1 cellular context compared by ENCODE assay signal in genomic region chr17:46991618-46992017, GRCh38.
TF ChIP-seq lines count a peak whose summit lies in the region.

No MANE protein-coding gene starts in this region.

TF ChIP-seq in GM23338, 12 proteins besides CTCF, POLR2A, EP300 and RAD21 (continued from another document):
- TF ChIP-seq, protein P1, sequence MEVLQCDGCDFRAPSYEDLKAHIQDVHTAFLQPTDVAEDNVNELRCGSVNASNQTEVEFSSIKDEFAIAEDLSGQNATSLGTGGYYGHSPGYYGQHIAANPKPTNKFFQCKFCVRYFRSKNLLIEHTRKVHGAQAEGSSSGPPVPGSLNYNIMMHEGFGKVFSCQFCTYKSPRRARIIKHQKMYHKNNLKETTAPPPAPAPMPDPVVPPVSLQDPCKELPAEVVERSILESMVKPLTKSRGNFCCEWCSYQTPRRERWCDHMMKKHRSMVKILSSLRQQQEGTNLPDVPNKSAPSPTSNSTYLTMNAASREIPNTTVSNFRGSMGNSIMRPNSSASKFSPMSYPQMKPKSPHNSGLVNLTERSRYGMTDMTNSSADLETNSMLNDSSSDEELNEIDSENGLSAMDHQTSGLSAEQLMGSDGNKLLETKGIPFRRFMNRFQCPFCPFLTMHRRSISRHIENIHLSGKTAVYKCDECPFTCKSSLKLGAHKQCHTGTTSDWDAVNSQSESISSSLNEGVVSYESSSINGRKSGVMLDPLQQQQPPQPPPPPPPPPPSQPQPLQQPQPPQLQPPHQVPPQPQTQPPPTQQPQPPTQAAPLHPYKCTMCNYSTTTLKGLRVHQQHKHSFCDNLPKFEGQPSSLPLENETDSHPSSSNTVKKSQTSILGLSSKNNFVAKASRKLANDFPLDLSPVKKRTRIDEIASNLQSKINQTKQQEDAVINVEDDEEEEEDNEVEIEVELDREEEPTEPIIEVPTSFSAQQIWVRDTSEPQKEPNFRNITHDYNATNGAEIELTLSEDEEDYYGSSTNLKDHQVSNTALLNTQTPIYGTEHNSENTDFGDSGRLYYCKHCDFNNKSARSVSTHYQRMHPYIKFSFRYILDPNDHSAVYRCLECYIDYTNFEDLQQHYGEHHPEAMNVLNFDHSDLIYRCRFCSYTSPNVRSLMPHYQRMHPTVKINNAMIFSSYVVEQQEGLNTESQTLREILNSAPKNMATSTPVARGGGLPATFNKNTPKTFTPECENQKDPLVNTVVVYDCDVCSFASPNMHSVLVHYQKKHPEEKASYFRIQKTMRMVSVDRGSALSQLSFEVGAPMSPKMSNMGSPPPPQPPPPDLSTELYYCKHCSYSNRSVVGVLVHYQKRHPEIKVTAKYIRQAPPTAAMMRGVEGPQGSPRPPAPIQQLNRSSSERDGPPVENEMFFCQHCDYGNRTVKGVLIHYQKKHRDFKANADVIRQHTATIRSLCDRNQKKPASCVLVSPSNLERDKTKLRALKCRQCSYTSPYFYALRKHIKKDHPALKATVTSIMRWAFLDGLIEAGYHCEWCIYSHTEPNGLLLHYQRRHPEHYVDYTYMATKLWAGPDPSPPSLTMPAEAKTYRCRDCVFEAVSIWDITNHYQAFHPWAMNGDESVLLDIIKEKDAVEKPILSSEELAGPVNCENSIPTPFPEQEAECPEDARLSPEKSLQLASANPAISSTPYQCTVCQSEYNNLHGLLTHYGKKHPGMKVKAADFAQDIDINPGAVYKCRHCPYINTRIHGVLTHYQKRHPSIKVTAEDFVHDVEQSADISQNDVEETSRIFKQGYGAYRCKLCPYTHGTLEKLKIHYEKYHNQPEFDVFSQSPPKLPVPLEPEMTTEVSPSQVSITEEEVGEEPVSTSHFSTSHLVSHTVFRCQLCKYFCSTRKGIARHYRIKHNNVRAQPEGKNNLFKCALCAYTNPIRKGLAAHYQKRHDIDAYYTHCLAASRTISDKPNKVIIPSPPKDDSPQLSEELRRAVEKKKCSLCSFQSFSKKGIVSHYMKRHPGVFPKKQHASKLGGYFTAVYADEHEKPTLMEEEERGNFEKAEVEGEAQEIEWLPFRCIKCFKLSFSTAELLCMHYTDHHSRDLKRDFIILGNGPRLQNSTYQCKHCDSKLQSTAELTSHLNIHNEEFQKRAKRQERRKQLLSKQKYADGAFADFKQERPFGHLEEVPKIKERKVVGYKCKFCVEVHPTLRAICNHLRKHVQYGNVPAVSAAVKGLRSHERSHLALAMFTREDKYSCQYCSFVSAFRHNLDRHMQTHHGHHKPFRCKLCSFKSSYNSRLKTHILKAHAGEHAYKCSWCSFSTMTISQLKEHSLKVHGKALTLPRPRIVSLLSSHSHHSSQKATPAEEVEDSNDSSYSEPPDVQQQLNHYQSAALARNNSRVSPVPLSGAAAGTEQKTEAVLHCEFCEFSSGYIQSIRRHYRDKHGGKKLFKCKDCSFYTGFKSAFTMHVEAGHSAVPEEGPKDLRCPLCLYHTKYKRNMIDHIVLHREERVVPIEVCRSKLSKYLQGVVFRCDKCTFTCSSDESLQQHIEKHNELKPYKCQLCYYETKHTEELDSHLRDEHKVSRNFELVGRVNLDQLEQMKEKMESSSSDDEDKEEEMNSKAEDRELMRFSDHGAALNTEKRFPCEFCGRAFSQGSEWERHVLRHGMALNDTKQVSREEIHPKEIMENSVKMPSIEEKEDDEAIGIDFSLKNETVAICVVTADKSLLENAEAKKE (CRISPR knock-in tag; IDR thresholded peaks at IDR 0.05) = no peak
- no peak for TF ChIP-seq ZNF114 (CRISPR knock-in tag; IDR thresholded peaks at IDR 0.05)
